ENCODE assay signal across 8 cellular contexts in genomic region chr10:102583435-102584417, GRCh38.
A peak's percentile ranks its signal among the peaks of the same experiment; 100 is the strongest.
DNase-seq lines count a peak whose midpoint lies in the region; ATAC-seq, FAIRE-seq and TF ChIP-seq lines count a peak whose summit lies in the region.

No MANE protein-coding gene starts in this region.

- TF ChIP-seq CTCF in LNCaP clone FGC (IDR thresholded peaks at IDR 0.05; ENCODE audit: control insufficient read depth, extremely low read depth, insufficient read depth) (peak; percentile 95), foreskin keratinocyte (conservative IDR thresholded peaks at IDR 0.05) (peak; percentile 90), suprapubic skin (IDR thresholded peaks at IDR 0.05) (peak; percentile 80 to 82)

- DNase-seq in AML-193 (lab: John Stamatoyannopoulos, UW) (peak; percentile 70 to 82), GM19239 (ENCODE audit: insufficient read length, low spot score) (peak; percentile 87), LNCaP clone FGC (ENCODE audit: low read depth) (peak; percentile 61), SHP77 treated with DMSO at 0.1 percent for 48 hours (lab: John Stamatoyannopoulos, UW) (peak; percentile 71), foreskin keratinocyte (peak in 1 of 2 donors; percentile 59), nucleus accumbens (lab: John Stamatoyannopoulos, UW) (peak in 55 of 56 donors; percentile 17 to 93 (median 72)), suprapubic skin (ENCODE audit: low spot score in 2 of 2) (peak; percentile 88 to 92)
- peak; percentile 64 for DNase-seq in activated T-helper 9 cell treated with anti-CD3 and anti-CD28 coated beads, Interleukin-2, amount 50 U/mL, for 16 hours (ENCODE audit: low read depth)

- peak; percentile 78 for ATAC-seq in foreskin keratinocyte

- no peak overlapping the region for H3K4me3 ChIP-seq in LNCaP clone FGC (ENCODE audit: low read depth, low read length)
- no peak overlapping the region for H3K4me3 ChIP-seq in suprapubic skin

- no peaks in the 10 kb centered on the region for H3K4me1 ChIP-seq in foreskin keratinocyte
- H3K4me1 ChIP-seq in suprapubic skin: peaks cover 24% of the 10 kb centered on the region

- TF ChIP-seq EP300 in suprapubic skin (IDR thresholded peaks at IDR 0.05): no peak

- no peak for TF ChIP-seq POLR2A in suprapubic skin (IDR thresholded peaks at IDR 0.05)

- H3K27ac ChIP-seq in foreskin keratinocyte (no peak overlapping the region), suprapubic skin (no peak overlapping the region)

- 40% methylated on average over 11 of the region's 11 CpGs for WGBS in suprapubic skin

- peak; percentile 96 for FAIRE-seq in GM19239 (lab: Jason Lieb, UNC)

- no peaks in the 10 kb centered on the region for H3K9me3 ChIP-seq in suprapubic skin

- H3K27me3 ChIP-seq in foreskin keratinocyte (no peaks in the 10 kb centered on the region), suprapubic skin (no peaks in the 10 kb centered on the region)

- no peaks in the 10 kb centered on the region for H3K36me3 ChIP-seq in suprapubic skin
